ENCODE assay signal across 1 cellular context in the genomic region with DNA sequence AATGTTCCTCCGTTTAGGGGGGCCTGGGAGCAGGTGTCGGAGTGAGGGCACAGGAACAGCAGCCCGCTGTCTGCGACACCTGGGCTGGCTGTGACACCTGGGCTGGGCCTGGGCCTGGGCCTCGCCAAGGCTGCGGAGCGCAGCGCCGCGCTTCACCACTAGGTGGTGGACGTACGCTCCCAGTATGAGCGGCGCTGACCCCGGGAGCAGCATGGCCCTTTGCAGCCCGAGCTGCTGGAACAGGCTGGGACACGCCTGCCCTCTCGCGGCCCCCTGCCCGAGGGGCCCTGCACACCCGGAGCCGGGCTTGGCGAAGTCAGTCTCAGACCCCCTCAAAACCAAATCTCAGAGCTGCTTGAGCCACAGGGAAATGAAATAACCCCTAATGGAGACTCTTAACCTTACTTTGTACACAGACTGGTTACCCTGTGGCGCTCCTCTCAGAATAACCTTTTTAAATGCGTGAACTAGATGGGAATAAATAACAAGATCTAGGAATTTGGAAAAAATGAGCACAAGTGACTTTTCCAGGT.
TF ChIP-seq lines count a peak whose summit lies in the region.

No MANE protein-coding gene starts in this region.

TF ChIP-seq in HepG2, 621 proteins besides CTCF, POLR2A, EP300 and RAD21 (continued from another document and continues in another):
- TF ChIP-seq, protein P1, sequence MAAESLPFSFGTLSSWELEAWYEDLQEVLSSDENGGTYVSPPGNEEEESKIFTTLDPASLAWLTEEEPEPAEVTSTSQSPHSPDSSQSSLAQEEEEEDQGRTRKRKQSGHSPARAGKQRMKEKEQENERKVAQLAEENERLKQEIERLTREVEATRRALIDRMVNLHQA (CRISPR knock-in tag; IDR thresholded peaks at IDR 0.05): no peak
- TF ChIP-seq ZNF850 (CRISPR knock-in tag; conservative IDR thresholded peaks at IDR 0.05) (no peak), PHF8 (CRISPR knock-in tag; IDR thresholded peaks at IDR 0.05) (peak; percentile 62), ZNF670 (CRISPR knock-in tag; IDR thresholded peaks at IDR 0.05; ENCODE audit: borderline replicate concordance) (no peak; the same call in 1 of the 2 replicates), FOSL2 (CRISPR knock-in tag; IDR thresholded peaks at IDR 0.05) (peak; percentile 64), CREM (IDR thresholded peaks at IDR 0.05) (no peak), CREM (CRISPR knock-in tag; IDR thresholded peaks at IDR 0.05) (no peak), EEA1 (CRISPR knock-in tag; IDR thresholded peaks at IDR 0.05; ENCODE audit: borderline replicate concordance) (no peak), ZNF713 (CRISPR knock-in tag; IDR thresholded peaks at IDR 0.05) (0 out of 2 replicates have a peak, but pooled peaks have one; percentile 63), RFXAP (CRISPR knock-in tag; IDR thresholded peaks at IDR 0.05; ENCODE audit: borderline replicate concordance) (peak; percentile 72; the same call in 1 of the 2 replicates), TAF15 (IDR thresholded peaks at IDR 0.05; ENCODE audit: low read depth, low read length, poor library complexity, severe bottlenecking) (no peak), MED13 (CRISPR knock-in tag; IDR thresholded peaks at IDR 0.05) (no peak), ZNF326 (CRISPR knock-in tag; IDR thresholded peaks at IDR 0.05; ENCODE audit: borderline replicate concordance) (no peak), ZMYM4 (CRISPR knock-in tag; IDR thresholded peaks at IDR 0.05) (peak; percentile 92), ZNF768 (CRISPR knock-in tag; IDR thresholded peaks at IDR 0.05) (peak; percentile 75; the same call in 1 of the 2 replicates), ADNP (CRISPR knock-in tag; IDR thresholded peaks at IDR 0.05) (no peak), JARID2 (CRISPR knock-in tag; IDR thresholded peaks at IDR 0.05; ENCODE audit: insufficient replicate concordance) (no peak), KLF11 (CRISPR knock-in tag; IDR thresholded peaks at IDR 0.05) (0 out of 2 replicates have a peak, but pooled peaks have one; percentile 48), SP4 (CRISPR knock-in tag; IDR thresholded peaks at IDR 0.05) (peak; percentile 62; the same call in 1 of the 2 replicates), HOXA7 (CRISPR knock-in tag; IDR thresholded peaks at IDR 0.05) (no peak), NCOA2 (CRISPR knock-in tag; IDR thresholded peaks at IDR 0.05) (peak; percentile 17; the same call in 1 of the 2 replicates), ZNF225 (CRISPR knock-in tag; IDR thresholded peaks at IDR 0.05) (peak; percentile 80), ZNF678 (CRISPR knock-in tag; IDR thresholded peaks at IDR 0.05) (no peak), ZNF781 (CRISPR knock-in tag; IDR thresholded peaks at IDR 0.05; ENCODE audit: borderline replicate concordance, not compliant biosample characterization) (peak; percentile 68), ZNF17 (CRISPR knock-in tag; IDR thresholded peaks at IDR 0.05) (no peak), YEATS4 (CRISPR knock-in tag; IDR thresholded peaks at IDR 0.05; ENCODE audit: borderline replicate concordance) (0 out of 2 replicates have a peak, but pooled peaks have one; percentile 42), RNF2 (conservative IDR thresholded peaks at IDR 0.05; ENCODE audit: low read depth) (peak; percentile 76; the same call in 1 of the 2 replicates), ZSCAN22 (CRISPR knock-in tag; IDR thresholded peaks at IDR 0.05) (no peak), PPARG (CRISPR knock-in tag; conservative IDR thresholded peaks at IDR 0.05) (peak; percentile 66; the same call in 1 of the 2 replicates), PTBP1 (IDR thresholded peaks at IDR 0.05; ENCODE audit: low read depth, low read length, poor library complexity, severe bottlenecking) (peak; percentile 61), PAF1 (CRISPR knock-in tag; IDR thresholded peaks at IDR 0.05) (no peak), NFRKB (IDR thresholded peaks at IDR 0.05) (no peak), KAT7 (CRISPR knock-in tag; IDR thresholded peaks at IDR 0.05; ENCODE audit: borderline replicate concordance) (peak; percentile 78; the same call in 1 of the 2 replicates), ESRRA (CRISPR knock-in tag; IDR thresholded peaks at IDR 0.05; ENCODE audit: low read depth) (peak; percentile 40; the same call in 1 of the 2 replicates), ZNF143 (CRISPR knock-in tag; IDR thresholded peaks at IDR 0.05) (peak; percentile 50; the same call in 1 of the 2 replicates), NAIF1 (CRISPR knock-in tag; IDR thresholded peaks at IDR 0.05; ENCODE audit: borderline replicate concordance) (no peak), TEAD2 (CRISPR knock-in tag; IDR thresholded peaks at IDR 0.05) (no peak), NCOA5 (CRISPR knock-in tag; IDR thresholded peaks at IDR 0.05) (no peak), ZNF317 (CRISPR knock-in tag; IDR thresholded peaks at IDR 0.05) (no peak), ATM (IDR thresholded peaks at IDR 0.05; ENCODE audit: borderline replicate concordance) (no peak), KDM2A (CRISPR knock-in tag; IDR thresholded peaks at IDR 0.05; ENCODE audit: borderline replicate concordance, low read depth) (peak; percentile 95), KDM4B (CRISPR knock-in tag; IDR thresholded peaks at IDR 0.05) (peak; percentile 91), BRD4 (CRISPR knock-in tag; IDR thresholded peaks at IDR 0.05) (no peak), REL (CRISPR knock-in tag; conservative IDR thresholded peaks at IDR 0.05) (no peak)
- TF ChIP-seq, protein P2, sequence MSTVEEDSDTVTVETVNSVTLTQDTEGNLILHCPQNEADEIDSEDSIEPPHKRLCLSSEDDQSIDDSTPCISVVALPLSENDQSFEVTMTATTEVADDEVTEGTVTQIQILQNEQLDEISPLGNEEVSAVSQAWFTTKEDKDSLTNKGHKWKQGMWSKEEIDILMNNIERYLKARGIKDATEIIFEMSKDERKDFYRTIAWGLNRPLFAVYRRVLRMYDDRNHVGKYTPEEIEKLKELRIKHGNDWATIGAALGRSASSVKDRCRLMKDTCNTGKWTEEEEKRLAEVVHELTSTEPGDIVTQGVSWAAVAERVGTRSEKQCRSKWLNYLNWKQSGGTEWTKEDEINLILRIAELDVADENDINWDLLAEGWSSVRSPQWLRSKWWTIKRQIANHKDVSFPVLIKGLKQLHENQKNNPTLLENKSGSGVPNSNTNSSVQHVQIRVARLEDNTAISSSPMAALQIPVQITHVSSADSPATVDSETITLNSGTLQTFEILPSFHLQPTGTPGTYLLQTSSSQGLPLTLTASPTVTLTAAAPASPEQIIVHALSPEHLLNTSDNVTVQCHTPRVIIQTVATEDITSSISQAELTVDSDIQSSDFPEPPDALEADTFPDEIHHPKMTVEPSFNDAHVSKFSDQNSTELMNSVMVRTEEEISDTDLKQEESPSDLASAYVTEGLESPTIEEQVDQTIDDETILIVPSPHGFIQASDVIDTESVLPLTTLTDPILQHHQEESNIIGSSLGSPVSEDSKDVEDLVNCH (CRISPR knock-in tag; IDR thresholded peaks at IDR 0.05): no peak
- TF ChIP-seq, protein P3, sequence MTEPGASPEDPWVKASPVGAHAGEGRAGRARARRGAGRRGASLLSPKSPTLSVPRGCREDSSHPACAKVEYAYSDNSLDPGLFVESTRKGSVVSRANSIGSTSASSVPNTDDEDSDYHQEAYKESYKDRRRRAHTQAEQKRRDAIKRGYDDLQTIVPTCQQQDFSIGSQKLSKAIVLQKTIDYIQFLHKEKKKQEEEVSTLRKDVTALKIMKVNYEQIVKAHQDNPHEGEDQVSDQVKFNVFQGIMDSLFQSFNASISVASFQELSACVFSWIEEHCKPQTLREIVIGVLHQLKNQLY (CRISPR knock-in tag; IDR thresholded peaks at IDR 0.05): no peak; the same call in 1 of the 2 replicates
- TF ChIP-seq, protein P4, sequence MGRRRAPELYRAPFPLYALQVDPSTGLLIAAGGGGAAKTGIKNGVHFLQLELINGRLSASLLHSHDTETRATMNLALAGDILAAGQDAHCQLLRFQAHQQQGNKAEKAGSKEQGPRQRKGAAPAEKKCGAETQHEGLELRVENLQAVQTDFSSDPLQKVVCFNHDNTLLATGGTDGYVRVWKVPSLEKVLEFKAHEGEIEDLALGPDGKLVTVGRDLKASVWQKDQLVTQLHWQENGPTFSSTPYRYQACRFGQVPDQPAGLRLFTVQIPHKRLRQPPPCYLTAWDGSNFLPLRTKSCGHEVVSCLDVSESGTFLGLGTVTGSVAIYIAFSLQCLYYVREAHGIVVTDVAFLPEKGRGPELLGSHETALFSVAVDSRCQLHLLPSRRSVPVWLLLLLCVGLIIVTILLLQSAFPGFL (CRISPR knock-in tag; IDR thresholded peaks at IDR 0.05): no peak
- TF ChIP-seq, protein P5, sequence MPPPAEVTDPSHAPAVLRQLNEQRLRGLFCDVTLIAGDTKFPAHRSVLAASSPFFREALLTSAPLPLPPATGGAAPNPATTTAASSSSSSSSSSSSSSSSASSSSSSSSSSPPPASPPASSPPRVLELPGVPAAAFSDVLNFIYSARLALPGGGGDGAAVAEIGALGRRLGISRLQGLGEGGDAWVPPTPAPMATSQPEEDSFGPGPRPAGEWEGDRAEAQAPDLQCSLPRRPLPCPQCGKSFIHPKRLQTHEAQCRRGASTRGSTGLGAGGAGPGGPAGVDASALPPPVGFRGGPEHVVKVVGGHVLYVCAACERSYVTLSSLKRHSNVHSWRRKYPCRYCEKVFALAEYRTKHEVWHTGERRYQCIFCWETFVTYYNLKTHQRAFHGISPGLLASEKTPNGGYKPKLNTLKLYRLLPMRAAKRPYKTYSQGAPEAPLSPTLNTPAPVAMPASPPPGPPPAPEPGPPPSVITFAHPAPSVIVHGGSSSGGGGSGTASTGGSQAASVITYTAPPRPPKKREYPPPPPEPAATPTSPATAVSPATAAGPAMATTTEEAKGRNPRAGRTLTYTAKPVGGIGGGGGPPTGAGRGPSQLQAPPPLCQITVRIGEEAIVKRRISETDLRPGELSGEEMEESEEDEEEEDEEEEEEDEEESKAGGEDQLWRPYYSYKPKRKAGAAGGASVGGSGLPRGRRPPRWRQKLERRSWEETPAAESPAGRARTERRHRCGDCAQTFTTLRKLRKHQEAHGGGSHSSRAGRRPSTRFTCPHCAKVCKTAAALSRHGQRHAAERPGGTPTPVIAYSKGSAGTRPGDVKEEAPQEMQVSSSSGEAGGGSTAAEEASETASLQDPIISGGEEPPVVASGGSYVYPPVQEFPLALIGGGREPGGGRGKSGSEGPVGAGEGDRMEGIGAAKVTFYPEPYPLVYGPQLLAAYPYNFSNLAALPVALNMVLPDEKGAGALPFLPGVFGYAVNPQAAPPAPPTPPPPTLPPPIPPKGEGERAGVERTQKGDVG (CRISPR knock-in tag; IDR thresholded peaks at IDR 0.05; ENCODE audit: borderline replicate concordance): peak; percentile 93; the same call in 1 of the 2 replicates
- TF ChIP-seq, protein P6, sequence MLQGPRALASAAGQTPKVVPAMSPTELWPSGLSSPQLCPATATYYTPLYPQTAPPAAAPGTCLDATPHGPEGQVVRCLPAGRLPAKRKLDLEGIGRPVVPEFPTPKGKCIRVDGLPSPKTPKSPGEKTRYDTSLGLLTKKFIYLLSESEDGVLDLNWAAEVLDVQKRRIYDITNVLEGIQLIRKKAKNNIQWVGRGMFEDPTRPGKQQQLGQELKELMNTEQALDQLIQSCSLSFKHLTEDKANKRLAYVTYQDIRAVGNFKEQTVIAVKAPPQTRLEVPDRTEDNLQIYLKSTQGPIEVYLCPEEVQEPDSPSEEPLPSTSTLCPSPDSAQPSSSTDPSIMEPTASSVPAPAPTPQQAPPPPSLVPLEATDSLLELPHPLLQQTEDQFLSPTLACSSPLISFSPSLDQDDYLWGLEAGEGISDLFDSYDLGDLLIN (CRISPR knock-in tag; IDR thresholded peaks at IDR 0.05; ENCODE audit: borderline replicate concordance): peak; percentile 53; the same call in 1 of the 2 replicates
- TF ChIP-seq, protein P7, sequence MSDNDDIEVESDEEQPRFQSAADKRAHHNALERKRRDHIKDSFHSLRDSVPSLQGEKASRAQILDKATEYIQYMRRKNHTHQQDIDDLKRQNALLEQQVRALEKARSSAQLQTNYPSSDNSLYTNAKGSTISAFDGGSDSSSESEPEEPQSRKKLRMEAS (IDR thresholded peaks at IDR 0.05): peak; percentile 84
- TF ChIP-seq, protein P8, sequence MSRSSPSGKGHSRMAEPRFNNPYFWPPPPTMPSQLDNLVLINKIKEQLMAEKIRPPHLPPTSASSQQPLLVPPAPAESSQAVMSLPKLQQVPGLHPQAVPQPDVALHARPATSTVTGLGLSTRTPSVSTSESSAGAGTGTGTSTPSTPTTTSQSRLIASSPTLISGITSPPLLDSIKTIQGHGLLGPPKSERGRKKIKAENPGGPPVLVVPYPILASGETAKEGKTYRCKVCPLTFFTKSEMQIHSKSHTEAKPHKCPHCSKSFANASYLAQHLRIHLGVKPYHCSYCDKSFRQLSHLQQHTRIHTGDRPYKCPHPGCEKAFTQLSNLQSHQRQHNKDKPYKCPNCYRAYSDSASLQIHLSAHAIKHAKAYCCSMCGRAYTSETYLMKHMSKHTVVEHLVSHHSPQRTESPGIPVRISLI (CRISPR knock-in tag; IDR thresholded peaks at IDR 0.05; ENCODE audit: borderline replicate concordance): peak; percentile 73; the same call in 1 of the 2 replicates
- TF ChIP-seq, protein P9, sequence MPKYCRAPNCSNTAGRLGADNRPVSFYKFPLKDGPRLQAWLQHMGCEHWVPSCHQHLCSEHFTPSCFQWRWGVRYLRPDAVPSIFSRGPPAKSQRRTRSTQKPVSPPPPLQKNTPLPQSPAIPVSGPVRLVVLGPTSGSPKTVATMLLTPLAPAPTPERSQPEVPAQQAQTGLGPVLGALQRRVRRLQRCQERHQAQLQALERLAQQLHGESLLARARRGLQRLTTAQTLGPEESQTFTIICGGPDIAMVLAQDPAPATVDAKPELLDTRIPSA (CRISPR knock-in tag; IDR thresholded peaks at IDR 0.05; ENCODE audit: borderline replicate concordance): no peak
- TF ChIP-seq, protein P10, sequence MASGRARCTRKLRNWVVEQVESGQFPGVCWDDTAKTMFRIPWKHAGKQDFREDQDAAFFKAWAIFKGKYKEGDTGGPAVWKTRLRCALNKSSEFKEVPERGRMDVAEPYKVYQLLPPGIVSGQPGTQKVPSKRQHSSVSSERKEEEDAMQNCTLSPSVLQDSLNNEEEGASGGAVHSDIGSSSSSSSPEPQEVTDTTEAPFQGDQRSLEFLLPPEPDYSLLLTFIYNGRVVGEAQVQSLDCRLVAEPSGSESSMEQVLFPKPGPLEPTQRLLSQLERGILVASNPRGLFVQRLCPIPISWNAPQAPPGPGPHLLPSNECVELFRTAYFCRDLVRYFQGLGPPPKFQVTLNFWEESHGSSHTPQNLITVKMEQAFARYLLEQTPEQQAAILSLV (CRISPR knock-in tag; IDR thresholded peaks at IDR 0.05; ENCODE audit: borderline replicate concordance): no peak; the same call in 1 of the 2 replicates
- TF ChIP-seq, protein P11, sequence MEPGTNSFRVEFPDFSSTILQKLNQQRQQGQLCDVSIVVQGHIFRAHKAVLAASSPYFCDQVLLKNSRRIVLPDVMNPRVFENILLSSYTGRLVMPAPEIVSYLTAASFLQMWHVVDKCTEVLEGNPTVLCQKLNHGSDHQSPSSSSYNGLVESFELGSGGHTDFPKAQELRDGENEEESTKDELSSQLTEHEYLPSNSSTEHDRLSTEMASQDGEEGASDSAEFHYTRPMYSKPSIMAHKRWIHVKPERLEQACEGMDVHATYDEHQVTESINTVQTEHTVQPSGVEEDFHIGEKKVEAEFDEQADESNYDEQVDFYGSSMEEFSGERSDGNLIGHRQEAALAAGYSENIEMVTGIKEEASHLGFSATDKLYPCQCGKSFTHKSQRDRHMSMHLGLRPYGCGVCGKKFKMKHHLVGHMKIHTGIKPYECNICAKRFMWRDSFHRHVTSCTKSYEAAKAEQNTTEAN (CRISPR knock-in tag; conservative IDR thresholded peaks at IDR 0.05): no peak
